In the genomic region with DNA sequence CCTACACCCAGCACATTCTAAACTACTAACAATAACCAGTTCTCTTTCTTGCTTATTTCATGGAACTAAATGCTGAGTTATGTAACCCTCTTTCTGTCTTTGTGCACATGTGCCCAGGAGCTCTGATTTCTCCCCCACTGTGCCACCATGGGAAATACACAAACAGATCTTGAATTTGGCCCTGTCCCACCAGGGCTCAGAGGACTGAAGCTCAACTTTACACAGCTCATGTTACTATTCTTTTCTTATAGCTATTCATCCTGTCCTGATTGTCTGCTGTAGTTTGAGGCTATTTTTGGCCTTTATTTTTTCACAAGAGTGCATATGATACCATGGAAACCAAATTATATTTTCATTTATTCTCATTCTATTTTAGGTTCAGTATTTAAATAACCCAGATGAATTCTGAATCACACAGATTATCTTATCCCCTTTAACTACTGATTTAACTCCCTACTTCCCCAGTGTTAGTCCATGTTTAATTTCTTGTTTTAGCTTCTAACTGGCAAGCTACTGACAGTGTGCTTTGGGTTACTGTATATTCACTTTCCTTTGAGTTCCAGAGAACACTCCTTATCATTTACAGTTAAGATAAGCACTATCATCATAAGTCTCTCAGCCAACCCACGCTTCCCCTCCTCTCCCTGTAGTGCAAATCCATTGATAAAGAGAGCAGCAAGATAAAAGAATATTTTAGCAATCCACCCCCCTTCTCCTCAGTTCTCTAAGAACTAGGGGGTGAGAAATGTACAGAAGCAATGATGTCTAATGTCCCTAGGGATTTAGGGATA, we compare ENCODE assay signal across 10 cellular contexts.
DNase-seq lines count a peak whose midpoint lies in the region; ATAC-seq and TF ChIP-seq lines count a peak whose summit lies in the region.
"Had no signal": no experiment of that assay in that cellular context is flagged by ENCODE, and none has a peak within 500 bp of the region (broad histone marks: within the 10 kb centered on the region; RNA-seq: fewer than 3 reads in every experiment).

No MANE protein-coding gene starts in this region.

- no peaks in the 10 kb centered on the region for H3K79me2 ChIP-seq in smooth muscle cell (ENCODE audit: low read depth)

- no peak overlapping the region for H3K4me3 ChIP-seq in smooth muscle cell

- H3K36me3 ChIP-seq in smooth muscle cell (ENCODE audit: low read depth): no peaks in the 10 kb centered on the region

- H4K20me1 ChIP-seq in smooth muscle cell (ENCODE audit: low read depth): no peaks in the 10 kb centered on the region

- CTCF ChIA-PET in activated CD4-positive, alpha-beta memory T cell treated with anti-CD3 and anti-CD28 coated beads, Interleukin-2, amount 10 ng/mL, durations not matched to agents 7 days and 5 days (lab: Charles Lee): interaction anchor here (0.8 to 1.2 kb wide), 2 partner anchors 8 to 150 kb away, joined by 3 to 4 read pairs; no protein-coding TSS in a partner anchor
- CTCF ChIA-PET in activated CD4-positive, alpha-beta memory T cell treated with anti-CD3 and anti-CD28 coated beads for 36 hours (lab: Charles Lee): interaction anchor here (0.8 to 1.2 kb wide), 2 partner anchors 8 to 264 kb away, joined by 4 read pairs; no protein-coding TSS in a partner anchor

- peaks cover 67% of the 10 kb centered on the region for H3K4me1 ChIP-seq in foreskin keratinocyte
- peaks cover 12% of the 10 kb centered on the region for H3K4me1 ChIP-seq in smooth muscle cell (ENCODE audit: low read depth)

- H3K27ac ChIP-seq in foreskin keratinocyte: peak overlapping the region; percentile 54
- H3K27ac ChIP-seq in smooth muscle cell (ENCODE audit: low read depth): peak overlapping the region; percentile 84

- WGBS in smooth muscle cell (ENCODE audit: low lambda C conversion rate): 38% methylated on average over 1 of the region's 1 CpG

- no peaks in the 10 kb centered on the region for H3K9me3 ChIP-seq in T-helper 17 cell (ENCODE audit: control insufficient read depth, low read length, poor library complexity, severe bottlenecking)
- H3K9me3 ChIP-seq in smooth muscle cell (replicated peaks; ENCODE audit: low read depth): no peaks in the 10 kb centered on the region

- POLR2A ChIA-PET in activated CD4-positive, alpha-beta memory T cell treated with anti-CD3 and anti-CD28 coated beads, Interleukin-2, amount 10 ng/mL, durations not matched to agents 7 days and 5 days (lab: Charles Lee): interaction anchor here (3.3 kb wide), 1 partner anchor 8 kb away, joined by 15 read pairs; no protein-coding TSS in a partner anchor
- POLR2A ChIA-PET in activated CD4-positive, alpha-beta memory T cell treated with anti-CD3 and anti-CD28 coated beads for 36 hours (lab: Charles Lee): interaction anchor here (0.9 kb wide), 1 partner anchor 150 kb away, joined by 3 read pairs; the partner anchor contains the start of gene OSBPL3

- TF ChIP-seq CTCF in foreskin keratinocyte (conservative IDR thresholded peaks at IDR 0.05): no peak
- TF ChIP-seq CTCF in smooth muscle cell (IDR thresholded peaks at IDR 0.05; ENCODE audit: borderline replicate concordance, insufficient read depth, poor library complexity, severe bottlenecking): no peak

- ATAC-seq in T-helper 17 cell (no peak), foreskin keratinocyte (no peak), GM21717 (IDR thresholded peaks at IDR 0.05; ENCODE audit: unreplicated experiment) (no peak)

- H3K27ac Mint-ChIP-seq in activated CD4-positive, alpha-beta memory T cell treated with anti-CD3 and anti-CD28 coated beads, Interleukin-2, amount 10 ng/mL, durations not matched to agents 7 days and 5 days: peak overlapping the region; percentile 6
- H3K27ac Mint-ChIP-seq in activated CD4-positive, alpha-beta memory T cell treated with anti-CD3 and anti-CD28 coated beads for 36 hours: no peak overlapping the region
- peak overlapping the region; percentile 59 for H3K27ac Mint-ChIP-seq in T-helper 17 cell
- H3K27ac Mint-ChIP-seq: activated T-cell treated with anti-CD3 and anti-CD28 coated beads, Interleukin-2, amount 50 U/mL, for 72 hours had no signal

- DNase-seq in activated CD4-positive, alpha-beta memory T cell treated with anti-CD3 and anti-CD28 coated beads, Interleukin-2, amount 10 ng/mL, durations not matched to agents 7 days and 5 days: no peak
- no peak for DNase-seq in activated CD4-positive, alpha-beta memory T cell treated with anti-CD3 and anti-CD28 coated beads for 36 hours
- DNase-seq in T-helper 17 cell: no peak
- no peak for DNase-seq in foreskin keratinocyte
- DNase-seq in smooth muscle cell (lab: John Stamatoyannopoulos, UW; ENCODE audit: unreplicated experiment): no peak
- no peak for DNase-seq in NCI-H187 (lab: John Stamatoyannopoulos, UW)
- no peak for DNase-seq in LoVo (ENCODE audit: low spot score)
- DNase-seq: stimulated activated CD4-positive, alpha-beta T cell treated with anti-CD3 and anti-CD28 coated beads, Interleukin-4, amount 100 ng/mL, for 1 hour had no signal

- H3K4me3 Mint-ChIP-seq in activated CD4-positive, alpha-beta memory T cell treated with anti-CD3 and anti-CD28 coated beads, Interleukin-2, amount 10 ng/mL, durations not matched to agents 7 days and 5 days: no peak overlapping the region
- no peak overlapping the region for H3K4me3 Mint-ChIP-seq in activated CD4-positive, alpha-beta memory T cell treated with anti-CD3 and anti-CD28 coated beads for 36 hours
- H3K4me3 Mint-ChIP-seq in T-helper 17 cell: no peak overlapping the region
- H3K4me3 Mint-ChIP-seq: activated T-cell treated with anti-CD3 and anti-CD28 coated beads, Interleukin-2, amount 50 U/mL, for 72 hours had no signal

- no peaks in the 10 kb centered on the region for H3K9me3 Mint-ChIP-seq in activated CD4-positive, alpha-beta memory T cell treated with anti-CD3 and anti-CD28 coated beads, Interleukin-2, amount 10 ng/mL, durations not matched to agents 7 days and 5 days
- no peaks in the 10 kb centered on the region for H3K9me3 Mint-ChIP-seq in activated CD4-positive, alpha-beta memory T cell treated with anti-CD3 and anti-CD28 coated beads for 36 hours
- H3K9me3 Mint-ChIP-seq: activated T-cell treated with anti-CD3 and anti-CD28 coated beads, Interleukin-2, amount 50 U/mL, for 72 hours had no signal

- peak overlapping the region; percentile 65 for H3K4me2 ChIP-seq in smooth muscle cell

- no peak overlapping the region for H2AFZ ChIP-seq in smooth muscle cell (ENCODE audit: low read depth)

- intact Hi-C loops in activated CD4-positive, alpha-beta memory T cell treated with anti-CD3 and anti-CD28 coated beads for 36 hours (cut with micrococcal nuclease): loop anchor here (1.0 to 10.0 kb wide), 2 partner anchors 37 to 254 kb away; partner anchors contain the start of gene PALS2

- H3K9ac ChIP-seq in smooth muscle cell (ENCODE audit: low read depth): peak overlapping the region; percentile 33

- peaks cover 29% of the 10 kb centered on the region for H3F3A ChIP-seq in smooth muscle cell (ENCODE audit: low read depth)

- no peaks in the 10 kb centered on the region for H3K27me3 ChIP-seq in foreskin keratinocyte
- no peaks in the 10 kb centered on the region for H3K27me3 ChIP-seq in smooth muscle cell (ENCODE audit: low read depth)

- peaks cover 86% of the 10 kb centered on the region for H3K4me1 Mint-ChIP-seq in activated CD4-positive, alpha-beta memory T cell treated with anti-CD3 and anti-CD28 coated beads, Interleukin-2, amount 10 ng/mL, durations not matched to agents 7 days and 5 days
- H3K4me1 Mint-ChIP-seq in activated CD4-positive, alpha-beta memory T cell treated with anti-CD3 and anti-CD28 coated beads for 36 hours (ENCODE audit: low read depth): peaks cover 66% of the 10 kb centered on the region
- H3K4me1 Mint-ChIP-seq in T-helper 17 cell: peaks cover 49% of the 10 kb centered on the region

- H3K27me3 Mint-ChIP-seq in activated CD4-positive, alpha-beta memory T cell treated with anti-CD3 and anti-CD28 coated beads, Interleukin-2, amount 10 ng/mL, durations not matched to agents 7 days and 5 days: no peaks in the 10 kb centered on the region
- H3K27me3 Mint-ChIP-seq in activated CD4-positive, alpha-beta memory T cell treated with anti-CD3 and anti-CD28 coated beads for 36 hours: no peaks in the 10 kb centered on the region
- H3K27me3 Mint-ChIP-seq in T-helper 17 cell: no peaks in the 10 kb centered on the region

- peaks cover 89% of the 10 kb centered on the region for H3K36me3 Mint-ChIP-seq in activated CD4-positive, alpha-beta memory T cell treated with anti-CD3 and anti-CD28 coated beads, Interleukin-2, amount 10 ng/mL, durations not matched to agents 7 days and 5 days (ENCODE audit: low read depth)
- H3K36me3 Mint-ChIP-seq in activated CD4-positive, alpha-beta memory T cell treated with anti-CD3 and anti-CD28 coated beads for 36 hours: peaks cover 71% of the 10 kb centered on the region
- peaks cover 7% of the 10 kb centered on the region for H3K36me3 Mint-ChIP-seq in T-helper 17 cell (ENCODE audit: low read depth)
